12 cellular contexts compared by ENCODE assay signal in genomic region chr1:31891280-31891679, GRCh38. TPM values are rescaled to one million over a fixed set of nuclear protein-coding genes. Genes with fewer than 3 reads are reported as not detected.
DNase-seq lines count a peak whose midpoint lies in the region; ATAC-seq lines count a peak whose summit lies in the region.
"Had no signal": no experiment of that assay in that cellular context is flagged by ENCODE, and none has a peak within 500 bp of the region (broad histone marks: within the 10 kb centered on the region; RNA-seq: fewer than 3 reads in every experiment).

No MANE protein-coding gene starts in this region.

- H3K27me3 Mint-ChIP-seq in activated naive CD4-positive, alpha-beta T cell treated with anti-CD3 and anti-CD28 coated beads, Interleukin-2, amount 10 ng/mL, durations not matched to agents 7 days and 5 days: no peaks in the 10 kb centered on the region
- no peaks in the 10 kb centered on the region for H3K27me3 Mint-ChIP-seq in activated naive CD8-positive, alpha-beta T cell treated with anti-CD3 and anti-CD28 coated beads, Interleukin-2, amount 10 ng/mL, durations not matched to agents 7 days and 5 days
- no peaks in the 10 kb centered on the region for H3K27me3 Mint-ChIP-seq in naive thymus-derived CD4-positive, alpha-beta T cell

- ATAC-seq in HG03432 (IDR thresholded peaks at IDR 0.05; ENCODE audit: unreplicated experiment): peak; percentile 82
- ATAC-seq in activated naive CD8-positive, alpha-beta T cell treated with anti-CD3 and anti-CD28 coated beads, Interleukin-2, amount 10 ng/mL, durations not matched to agents 7 days and 5 days (ENCODE audit: low read depth): no peak
- ATAC-seq in stimulated activated effector memory CD8-positive, alpha-beta T cell treated with anti-CD3 and anti-CD28 coated beads, Interleukin-12 subunit alpha, Interleukin-12 subunit beta, amount 100 ng/mL, for 72 hours: peak; percentile 96
- ATAC-seq in naive thymus-derived CD4-positive, alpha-beta T cell: no peak

- no peak overlapping the region for H3K4me3 Mint-ChIP-seq in activated naive CD4-positive, alpha-beta T cell treated with anti-CD3 and anti-CD28 coated beads, Interleukin-2, amount 10 ng/mL, durations not matched to agents 7 days and 5 days
- no peak overlapping the region for H3K4me3 Mint-ChIP-seq in activated naive CD8-positive, alpha-beta T cell treated with anti-CD3 and anti-CD28 coated beads, Interleukin-2, amount 10 ng/mL, durations not matched to agents 7 days and 5 days
- H3K4me3 Mint-ChIP-seq in stimulated activated effector memory CD8-positive, alpha-beta T cell treated with anti-CD3 and anti-CD28 coated beads, Interleukin-12 subunit alpha, Interleukin-12 subunit beta, amount 100 ng/mL, for 72 hours: peak overlapping the region; percentile 27
- H3K4me3 Mint-ChIP-seq in naive thymus-derived CD4-positive, alpha-beta T cell: peak overlapping the region in 2 of 10 donors; percentile 0 to 1
- H3K4me3 Mint-ChIP-seq: nephron had no signal

- no peaks in the 10 kb centered on the region for H3K36me3 ChIP-seq in naive thymus-derived CD4-positive, alpha-beta T cell (ENCODE audit: control insufficient read depth in 2 of 3, insufficient read depth in 3 of 3, low read length in 3 of 3)

- H3K9me3 ChIP-seq in naive thymus-derived CD4-positive, alpha-beta T cell (ENCODE audit: control insufficient read depth in 2 of 3, low read length in 3 of 3): no peaks in the 10 kb centered on the region
- H3K9me3 ChIP-seq: SK-N-SH had no signal

- peaks cover 35% of the 10 kb centered on the region for H3K4me1 Mint-ChIP-seq in activated naive CD4-positive, alpha-beta T cell treated with anti-CD3 and anti-CD28 coated beads, Interleukin-2, amount 10 ng/mL, durations not matched to agents 7 days and 5 days
- H3K4me1 Mint-ChIP-seq in activated naive CD8-positive, alpha-beta T cell treated with anti-CD3 and anti-CD28 coated beads, Interleukin-2, amount 10 ng/mL, durations not matched to agents 7 days and 5 days: peaks cover 20% of the 10 kb centered on the region
- H3K4me1 Mint-ChIP-seq in stimulated activated effector memory CD8-positive, alpha-beta T cell treated with anti-CD3 and anti-CD28 coated beads, Interleukin-12 subunit alpha, Interleukin-12 subunit beta, amount 100 ng/mL, for 72 hours: peaks cover 27% of the 10 kb centered on the region
- peaks cover 14 to 30% (median 21%) of the 10 kb centered on the region in 7 donors for H3K4me1 Mint-ChIP-seq in naive thymus-derived CD4-positive, alpha-beta T cell
- H3K4me1 Mint-ChIP-seq: nephron had no signal

- POLR2A ChIA-PET in activated naive CD8-positive, alpha-beta T cell treated with anti-CD3 and anti-CD28 coated beads, Interleukin-2, amount 10 ng/mL, durations not matched to agents 7 days and 5 days (lab: Charles Lee): interaction anchor here (0.5 to 1.2 kb wide), 3 partner anchors 11 to 195 kb away, joined by 3 to 4 read pairs (median 3); no protein-coding TSS in a partner anchor
- POLR2A ChIA-PET in naive thymus-derived CD4-positive, alpha-beta T cell (lab: Charles Lee): interaction anchor here (0.9 kb wide), 1 partner anchor 62 kb away, joined by 3 read pairs; no protein-coding TSS in a partner anchor

- peak; percentile 32 for DNase-seq in activated naive CD4-positive, alpha-beta T cell treated with Interleukin-2 at 50 U/mL for 16 hours
- DNase-seq in activated naive CD4-positive, alpha-beta T cell treated with anti-CD3 and anti-CD28 coated beads, Interleukin-2, amount 10 ng/mL, durations not matched to agents 7 days and 5 days: no peak
- no peak for DNase-seq in activated naive CD8-positive, alpha-beta T cell treated with anti-CD3 and anti-CD28 coated beads, Interleukin-2, amount 10 ng/mL, durations not matched to agents 7 days and 5 days
- DNase-seq in stimulated activated effector memory CD8-positive, alpha-beta T cell treated with anti-CD3 and anti-CD28 coated beads, Interleukin-12 subunit alpha, Interleukin-12 subunit beta, amount 100 ng/mL, for 72 hours (ENCODE audit: low spot score in 2 of 2): peak; percentile 18 to 80
- DNase-seq in naive thymus-derived CD4-positive, alpha-beta T cell: no peak
- DNase-seq in NCI-H1930 (lab: John Stamatoyannopoulos, UW): no peak
- DNase-seq in RPMI8226: no peak
- DNase-seq: SK-N-SH, small intestine, substantia nigra had no signal

- H3K9me3 Mint-ChIP-seq in activated naive CD4-positive, alpha-beta T cell treated with anti-CD3 and anti-CD28 coated beads, Interleukin-2, amount 10 ng/mL, durations not matched to agents 7 days and 5 days: peaks cover 16% of the 10 kb centered on the region
- H3K9me3 Mint-ChIP-seq in activated naive CD8-positive, alpha-beta T cell treated with anti-CD3 and anti-CD28 coated beads, Interleukin-2, amount 10 ng/mL, durations not matched to agents 7 days and 5 days: peaks cover 6% of the 10 kb centered on the region
- no peaks in the 10 kb centered on the region for H3K9me3 Mint-ChIP-seq in stimulated activated effector memory CD8-positive, alpha-beta T cell treated with anti-CD3 and anti-CD28 coated beads, Interleukin-12 subunit alpha, Interleukin-12 subunit beta, amount 100 ng/mL, for 72 hours
- H3K9me3 Mint-ChIP-seq in naive thymus-derived CD4-positive, alpha-beta T cell: peaks cover 0 to 11% (median 0%) of the 10 kb centered on the region in 11 donors

- H3K4me3 ChIP-seq in naive thymus-derived CD4-positive, alpha-beta T cell (ENCODE audit: low read length): no peak overlapping the region

- intact Hi-C loops in naive thymus-derived CD4-positive, alpha-beta T cell (cut with micrococcal nuclease): no loop called here

- CTCF ChIA-PET in activated naive CD4-positive, alpha-beta T cell treated with anti-CD3 and anti-CD28 coated beads, Interleukin-2, amount 10 ng/mL, durations not matched to agents 7 days and 5 days (lab: Charles Lee): interaction anchor here (1.3 kb wide), 1 partner anchor 73 kb away, joined by 6 read pairs; no protein-coding TSS in a partner anchor
- CTCF ChIA-PET in naive thymus-derived CD4-positive, alpha-beta T cell (lab: Charles Lee): interaction anchor here (1.3 kb wide), 1 partner anchor 14 kb away, joined by 4 read pairs; no protein-coding TSS in a partner anchor

- H3K27ac ChIP-seq in naive thymus-derived CD4-positive, alpha-beta T cell (ENCODE audit: low read depth, low read length): no peak overlapping the region

- H3K36me3 Mint-ChIP-seq in activated naive CD4-positive, alpha-beta T cell treated with anti-CD3 and anti-CD28 coated beads, Interleukin-2, amount 10 ng/mL, durations not matched to agents 7 days and 5 days: peaks cover 20% of the 10 kb centered on the region
- peaks cover 17% of the 10 kb centered on the region for H3K36me3 Mint-ChIP-seq in activated naive CD8-positive, alpha-beta T cell treated with anti-CD3 and anti-CD28 coated beads, Interleukin-2, amount 10 ng/mL, durations not matched to agents 7 days and 5 days
- H3K36me3 Mint-ChIP-seq in stimulated activated effector memory CD8-positive, alpha-beta T cell treated with anti-CD3 and anti-CD28 coated beads, Interleukin-12 subunit alpha, Interleukin-12 subunit beta, amount 100 ng/mL, for 72 hours: no peaks in the 10 kb centered on the region
- H3K36me3 Mint-ChIP-seq in naive thymus-derived CD4-positive, alpha-beta T cell: peaks cover 0 to 35% (median 0%) of the 10 kb centered on the region in 5 donors

- H3K27ac Mint-ChIP-seq in activated naive CD4-positive, alpha-beta T cell treated with anti-CD3 and anti-CD28 coated beads, Interleukin-2, amount 10 ng/mL, durations not matched to agents 7 days and 5 days: no peak overlapping the region
- H3K27ac Mint-ChIP-seq in activated naive CD8-positive, alpha-beta T cell treated with anti-CD3 and anti-CD28 coated beads, Interleukin-2, amount 10 ng/mL, durations not matched to agents 7 days and 5 days: peak overlapping the region; percentile 39
- H3K27ac Mint-ChIP-seq in stimulated activated effector memory CD8-positive, alpha-beta T cell treated with anti-CD3 and anti-CD28 coated beads, Interleukin-12 subunit alpha, Interleukin-12 subunit beta, amount 100 ng/mL, for 72 hours: peak overlapping the region; percentile 84
- H3K27ac Mint-ChIP-seq in naive thymus-derived CD4-positive, alpha-beta T cell: peak overlapping the region in 4 of 9 donors; percentile 1 to 98 (median 37)
- H3K27ac Mint-ChIP-seq: nephron had no signal

- H3K27me3 ChIP-seq in naive thymus-derived CD4-positive, alpha-beta T cell (ENCODE audit: control insufficient read depth in 2 of 2, insufficient read depth in 2 of 2, low read length in 2 of 2): no peaks in the 10 kb centered on the region

- peaks cover 13 to 21% of the 10 kb centered on the region in 2 donors for H3K4me1 ChIP-seq in naive thymus-derived CD4-positive, alpha-beta T cell (ENCODE audit: control insufficient read depth in 2 of 2, insufficient read depth in 2 of 2, low read length in 2 of 2)

RNA-seq across cellular contexts. Expression of gene PTP4A2, which starts 46.9 kb away (rescaled TPM):
- 100 to 1,000 TPM; 356 to 363 TPM for total RNA-seq in activated naive CD8-positive, alpha-beta T cell treated with anti-CD3 and anti-CD28 coated beads, Interleukin-2, amount 10 ng/mL, durations not matched to agents 7 days and 5 days
- total RNA-seq in naive thymus-derived CD4-positive, alpha-beta T cell: 100 to 1,000 TPM; 196 to 449 (median 271) TPM
- polyA plus RNA-seq in naive thymus-derived CD4-positive, alpha-beta T cell: 100 to 1,000 TPM; 276 to 398 TPM

Comparison
In these comparisons a context has a peak if more than half of its experiments do, and no peak if none do; other contexts are left out.
1. DNase-seq: peak in activated naive CD4-positive, alpha-beta T cell treated with Interleukin-2 at 50 U/mL for 16 hours (single experiment) and stimulated activated effector memory CD8-positive, alpha-beta T cell treated with anti-CD3 and anti-CD28 coated beads, Interleukin-12 subunit alpha, Interleukin-12 subunit beta, amount 100 ng/mL, for 72 hours (2 of 2); none in activated naive CD4-positive, alpha-beta T cell treated with anti-CD3 and anti-CD28 coated beads, Interleukin-2, amount 10 ng/mL, durations not matched to agents 7 days and 5 days (single experiment), activated naive CD8-positive, alpha-beta T cell treated with anti-CD3 and anti-CD28 coated beads, Interleukin-2, amount 10 ng/mL, durations not matched to agents 7 days and 5 days (single experiment), naive thymus-derived CD4-positive, alpha-beta T cell (0 of 9), NCI-H1930 (0 of 2) and RPMI8226 (single experiment).
2. ATAC-seq: peak in HG03432 (single experiment) and stimulated activated effector memory CD8-positive, alpha-beta T cell treated with anti-CD3 and anti-CD28 coated beads, Interleukin-12 subunit alpha, Interleukin-12 subunit beta, amount 100 ng/mL, for 72 hours (single experiment); none in activated naive CD8-positive, alpha-beta T cell treated with anti-CD3 and anti-CD28 coated beads, Interleukin-2, amount 10 ng/mL, durations not matched to agents 7 days and 5 days (single experiment) and naive thymus-derived CD4-positive, alpha-beta T cell (single experiment).